8 cellular contexts compared by ENCODE assay signal in the genomic region with DNA sequence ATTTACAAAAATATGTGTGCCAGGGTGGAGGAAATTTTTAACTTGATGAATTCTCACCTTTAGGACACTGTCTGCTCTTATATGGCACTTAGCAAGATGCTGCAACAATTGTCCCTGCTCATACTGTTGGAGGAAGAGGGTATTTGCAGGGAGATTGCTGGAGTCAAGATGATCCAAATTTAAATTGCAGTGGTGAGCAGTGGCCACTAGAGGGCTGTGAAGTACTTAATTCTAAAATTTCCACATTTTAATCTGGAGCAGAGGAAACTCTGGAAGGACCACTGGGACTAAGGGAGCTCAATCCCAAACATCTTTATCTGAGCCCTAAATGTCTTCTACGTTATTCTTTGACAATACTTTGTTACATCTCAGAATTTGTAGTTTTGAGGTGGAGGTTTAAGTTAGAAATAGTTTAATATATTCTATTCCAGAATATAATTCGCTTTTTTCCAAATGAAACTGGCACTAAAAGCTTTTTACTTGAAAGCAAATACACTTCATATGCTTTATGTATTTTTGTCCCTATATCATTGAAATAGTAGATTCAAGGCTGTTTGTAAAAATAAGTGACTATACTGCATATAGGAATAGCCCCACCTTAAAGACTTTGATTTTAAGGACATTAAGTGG. TPM values are rescaled to one million over a fixed set of nuclear protein-coding genes. Genes with fewer than 3 reads are reported as not detected.
DNase-seq lines count a peak whose midpoint lies in the region; ATAC-seq and TF ChIP-seq lines count a peak whose summit lies in the region.

No MANE protein-coding gene starts in this region.

- H3K36me3 ChIP-seq in fibroblast of lung (ENCODE audit: control insufficient read depth, insufficient read depth, low read length), result no peaks in the 10 kb centered on the region

- TF ChIP-seq POLR2A in NB4 (IDR thresholded peaks at IDR 0.05; ENCODE audit: extremely low read depth, insufficient read length), result no peak

- intact Hi-C loops in activated CD4-positive, alpha-beta T cell treated with anti-CD3 and anti-CD28 coated beads for 36 hours (cut with DNase I, micrococcal nuclease), result loop anchor here (1.0 to 10.0 kb wide), 3 partner anchors 198 to 835 kb away; no protein-coding TSS in a partner anchor

- no peak overlapping the region for H3K4me3 ChIP-seq in NB4 (ENCODE audit: low read depth, low read length)
- no peak overlapping the region for H3K4me3 ChIP-seq in fibroblast of lung (replicated peaks in 1 of 4; ENCODE audit: control extremely low read depth in 1 of 4, insufficient read depth in 1 of 4, low read depth in 3 of 4, low read length in 4 of 4)

- POLR2A ChIA-PET in activated CD4-positive, alpha-beta T cell treated with anti-CD3 and anti-CD28 coated beads for 36 hours (lab: Charles Lee), result interaction anchor here (0.5 kb wide), 1 partner anchor 60 kb away, joined by 10 read pairs; no protein-coding TSS in a partner anchor

- no peaks in the 10 kb centered on the region for H4K20me1 ChIP-seq in fibroblast of lung (ENCODE audit: control insufficient read depth, extremely low read depth, insufficient read depth, low read length)

- H3K27me3 Mint-ChIP-seq in activated CD4-positive, alpha-beta T cell treated with anti-CD3 and anti-CD28 coated beads for 36 hours, result no peaks in the 10 kb centered on the region

- no peaks in the 10 kb centered on the region for H3K79me2 ChIP-seq in fibroblast of lung (ENCODE audit: control insufficient read depth, insufficient read depth, low read length)

- H3K4me1 Mint-ChIP-seq in activated CD4-positive, alpha-beta T cell treated with anti-CD3 and anti-CD28 coated beads for 36 hours, result no peaks in the 10 kb centered on the region

- no peaks in the 10 kb centered on the region for H3K9me3 ChIP-seq in fibroblast of lung (ENCODE audit: control insufficient read depth, insufficient read depth, low read depth, low read length)

- H3K36me3 Mint-ChIP-seq in activated CD4-positive, alpha-beta T cell treated with anti-CD3 and anti-CD28 coated beads for 36 hours (ENCODE audit: low read depth), result no peaks in the 10 kb centered on the region

- H3K4me2 ChIP-seq in fibroblast of lung (ENCODE audit: extremely low read depth, insufficient read depth, low read length), result no peak overlapping the region

- no peak overlapping the region for H3K27ac ChIP-seq in fibroblast of lung (ENCODE audit: insufficient read depth, low read length)

- no peak overlapping the region for H3K4me3 Mint-ChIP-seq in activated CD4-positive, alpha-beta T cell treated with anti-CD3 and anti-CD28 coated beads for 36 hours

- CTCF ChIA-PET in activated CD4-positive, alpha-beta T cell treated with anti-CD3 and anti-CD28 coated beads for 36 hours (lab: Charles Lee), result interaction anchor here (1.0 to 1.9 kb wide), 4 partner anchors 9 to 961 kb away, joined by 3 to 6 read pairs (median 4); no protein-coding TSS in a partner anchor

- ATAC-seq in activated CD4-positive, alpha-beta T cell treated with anti-CD3 and anti-CD28 coated beads for 36 hours, result peak; percentile 47
- ATAC-seq in GM21717 (IDR thresholded peaks at IDR 0.05; ENCODE audit: unreplicated experiment), result peak; percentile 53
- peak; percentile 44 for ATAC-seq in omental fat pad (ENCODE audit: low FRiP score)

- H3K4me1 ChIP-seq in fibroblast of lung (ENCODE audit: control insufficient read depth, extremely low read depth, insufficient read depth, low read length), result no peaks in the 10 kb centered on the region

- DNase-seq in activated CD4-positive, alpha-beta T cell treated with anti-CD3 and anti-CD28 coated beads for 36 hours, result peak; percentile 37
- DNase-seq in activated CD4-positive, alpha-beta T cell treated with anti-CD3 and anti-CD28 coated beads, Interleukin-2, amount 50 U/mL, for 1 hour, result no peak
- DNase-seq in NB4 (ENCODE audit: low read depth), result peak; percentile 59
- DNase-seq in SW 1271 (lab: John Stamatoyannopoulos, UW), result peak; percentile 9 to 55
- DNase-seq in fibroblast of lung (ENCODE audit: low read depth in 2 of 2), result peak; percentile 42 to 68
- DNase-seq in omental fat pad (ENCODE audit: low spot score), result no peak
- DNase-seq in amniotic stem cell (lab: John Stamatoyannopoulos, UW), result no peak

- H3K27ac Mint-ChIP-seq in activated CD4-positive, alpha-beta T cell treated with anti-CD3 and anti-CD28 coated beads for 36 hours, result no peak overlapping the region

- H3K9ac ChIP-seq in fibroblast of lung (ENCODE audit: insufficient read depth, low read length), result no peak overlapping the region

- H3K9me3 Mint-ChIP-seq in activated CD4-positive, alpha-beta T cell treated with anti-CD3 and anti-CD28 coated beads for 36 hours (ENCODE audit: low read depth), result no peaks in the 10 kb centered on the region

- H3K27me3 ChIP-seq in fibroblast of lung (ENCODE audit: control insufficient read depth, insufficient read depth, low read length), result no peaks in the 10 kb centered on the region

- TF ChIP-seq CTCF in NB4 (IDR thresholded peaks at IDR 0.05; ENCODE audit: low read depth, low read length) (peak; percentile 80), fibroblast of lung (conservative IDR thresholded peaks at IDR 0.05 in 1 of 2, IDR thresholded peaks at IDR 0.05 in 1 of 2; ENCODE audit: low read depth in 1 of 2, low read length in 2 of 2) (peak; percentile 89 to 91), omental fat pad (IDR thresholded peaks at IDR 0.05) (peak in 1 of 3 donors; percentile 55)

- no peak overlapping the region for H2AFZ ChIP-seq in fibroblast of lung (ENCODE audit: low read length)

RNA-seq across cellular contexts. Expression of gene PTH2R, which starts 33.0 kb away (rescaled TPM):
- total RNA-seq in activated CD4-positive, alpha-beta T cell treated with anti-CD3 and anti-CD28 coated beads for 36 hours, result under 1 TPM in 1 of 2 experiments, not detected in 1; 0.14 TPM
- total RNA-seq in fibroblast of lung, result under 0.01 TPM in 1 of 2 replicates, not detected in the other
- not detected in 2 replicates for polyA plus RNA-seq in fibroblast of lung
- not detected in 2 replicates for polyA plus RNA-seq in fibroblast of lung (2012)
- not detected in 2 replicates for polyA minus RNA-seq in fibroblast of lung (ENCODE audit: low replicate concordance)
- total RNA-seq in omental fat pad, result under 1 TPM in 1 of 4 donors, not detected in 3; 0.28 TPM

Comparison
In these comparisons a context has a peak if more than half of its experiments do, and no peak if none do; other contexts are left out.
1. DNase-seq: peak in activated CD4-positive, alpha-beta T cell treated with anti-CD3 and anti-CD28 coated beads for 36 hours (single experiment), NB4 (single experiment), SW 1271 (2 of 2) and fibroblast of lung (2 of 2); none in activated CD4-positive, alpha-beta T cell treated with anti-CD3 and anti-CD28 coated beads, Interleukin-2, amount 50 U/mL, for 1 hour (single experiment), omental fat pad (single experiment) and amniotic stem cell (single experiment).
2. Peak in every context shown above with its lines, with median percentiles within 50 percentile points of each other: ATAC-seq.